Comparison of ENCODE assay signal across 26 cellular contexts in the genomic region with DNA sequence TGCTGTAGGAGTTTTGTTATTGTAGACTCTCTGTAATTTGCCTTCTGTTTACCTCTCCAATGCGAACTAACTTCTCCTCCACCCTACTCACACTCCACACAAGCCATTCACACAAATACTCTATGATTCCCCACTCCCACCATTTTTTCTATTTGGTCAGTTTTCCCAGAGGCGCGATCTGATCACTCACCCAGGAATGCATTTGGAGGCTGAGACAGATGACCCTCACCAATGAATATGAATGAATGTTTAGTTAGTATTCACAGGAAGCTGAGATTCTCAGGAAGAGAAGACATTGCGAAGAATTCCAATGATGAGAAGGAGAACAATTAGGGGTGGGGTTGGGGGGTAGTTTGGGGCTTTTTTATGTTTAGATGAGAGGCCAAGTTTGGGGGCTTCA. TPM values are rescaled to one million over a fixed set of nuclear protein-coding genes. Genes with fewer than 3 reads are reported as not detected.
"Had no signal": no experiment of that assay in that cellular context is flagged by ENCODE, and none has a peak within 500 bp of the region (broad histone marks: within the 10 kb centered on the region; RNA-seq: fewer than 3 reads in every experiment).

No MANE protein-coding gene starts in this region.

- H3K36me3 Mint-ChIP-seq: activated CD4-positive, alpha-beta memory T cell treated with anti-CD3 and anti-CD28 coated beads for 36 hours; activated naive CD8-positive, alpha-beta T cell had no signal

- H3K4me3 ChIP-seq: breast epithelium, SJSA1 had no signal

- H3K27me3 ChIP-seq: breast epithelium, SJSA1 had no signal

- ATAC-seq: activated T-cell treated with anti-CD3 and anti-CD28 coated beads, Interleukin-2, amount 50 U/mL, for 4 hours; PC-3; T-helper 17 cell had no signal

- DNase-seq: activated CD4-positive, alpha-beta memory T cell treated with anti-CD3 and anti-CD28 coated beads for 36 hours; activated CD4-positive, alpha-beta T cell treated with anti-CD3 and anti-CD28 coated beads, Interleukin-2, amount 10 ng/mL, durations not matched to agents 7 days and 5 days; activated CD4-positive, CD25-positive, alpha-beta regulatory T cell; activated CD8-positive, alpha-beta memory T cell treated with anti-CD3 and anti-CD28 coated beads for 24 hours; activated gamma-delta T cell; activated naive CD4-positive, alpha-beta T cell treated with anti-CD3 and anti-CD28 coated beads for 36 hours; activated T-cell treated with anti-CD3 and anti-CD28 coated beads, Interleukin-2, amount 50 U/mL, for 4 hours; amygdala; central memory CD4-positive, alpha-beta T cell; MM.1S; NCI-H1105; NCI-H1436; NCI-H1694 treated with DMSO at 0.1 percent for 48 hours; NCI-H2029 treated with DMSO at 0.1 percent for 48 hours; NCI-H446; NCI-H524; PC-3; SHP77; T-helper 17 cell; T-helper 9 cell had no signal

- H3K4me1 ChIP-seq: breast epithelium, SJSA1 had no signal

- H3K27me3 Mint-ChIP-seq: activated CD4-positive, alpha-beta memory T cell treated with anti-CD3 and anti-CD28 coated beads for 36 hours; activated CD4-positive, alpha-beta T cell treated with anti-CD3 and anti-CD28 coated beads, Interleukin-2, amount 10 ng/mL, durations not matched to agents 7 days and 5 days; activated naive CD8-positive, alpha-beta T cell had no signal

- H3K27ac Mint-ChIP-seq: activated CD4-positive, alpha-beta memory T cell treated with anti-CD3 and anti-CD28 coated beads for 36 hours; activated CD4-positive, alpha-beta T cell treated with anti-CD3 and anti-CD28 coated beads, Interleukin-2, amount 10 ng/mL, durations not matched to agents 7 days and 5 days; activated naive CD4-positive, alpha-beta T cell treated with anti-CD3 and anti-CD28 coated beads for 36 hours; activated naive CD8-positive, alpha-beta T cell; T-helper 17 cell had no signal

- H3K4me3 Mint-ChIP-seq: activated CD4-positive, alpha-beta memory T cell treated with anti-CD3 and anti-CD28 coated beads for 36 hours; activated CD4-positive, alpha-beta T cell treated with anti-CD3 and anti-CD28 coated beads, Interleukin-2, amount 10 ng/mL, durations not matched to agents 7 days and 5 days; activated naive CD4-positive, alpha-beta T cell treated with anti-CD3 and anti-CD28 coated beads for 36 hours; activated naive CD8-positive, alpha-beta T cell; activated T-cell treated with anti-CD3 and anti-CD28 coated beads, Interleukin-2, amount 50 U/mL, for 4 hours; T-helper 17 cell had no signal

- H3K9me3 Mint-ChIP-seq: activated CD4-positive, alpha-beta memory T cell treated with anti-CD3 and anti-CD28 coated beads for 36 hours; activated CD4-positive, alpha-beta T cell treated with anti-CD3 and anti-CD28 coated beads, Interleukin-2, amount 10 ng/mL, durations not matched to agents 7 days and 5 days; activated naive CD4-positive, alpha-beta T cell treated with anti-CD3 and anti-CD28 coated beads for 36 hours; activated T-cell treated with anti-CD3 and anti-CD28 coated beads, Interleukin-2, amount 50 U/mL, for 4 hours had no signal

- FAIRE-seq: RCC 7860, TTC549 had no signal

- H3K4me1 Mint-ChIP-seq: activated CD4-positive, alpha-beta T cell treated with anti-CD3 and anti-CD28 coated beads, Interleukin-2, amount 10 ng/mL, durations not matched to agents 7 days and 5 days; T-helper 17 cell had no signal

- H3K27ac ChIP-seq: breast epithelium, SJSA1 had no signal

- H3K36me3 ChIP-seq: breast epithelium, SJSA1 had no signal

- H3K9me3 ChIP-seq: breast epithelium, SJSA1 had no signal

RNA-seq across cellular contexts. Expression of a gene that starts 10.5 kb away (rescaled TPM):
- total RNA-seq: activated CD4-positive, alpha-beta memory T cell treated with anti-CD3 and anti-CD28 coated beads for 36 hours; activated CD4-positive, alpha-beta T cell treated with anti-CD3 and anti-CD28 coated beads, Interleukin-2, amount 10 ng/mL, durations not matched to agents 7 days and 5 days; activated naive CD4-positive, alpha-beta T cell treated with anti-CD3 and anti-CD28 coated beads for 36 hours; activated T-cell treated with anti-CD3 and anti-CD28 coated beads, Interleukin-2, amount 50 U/mL, for 4 hours; chondrocyte; PC-3; T-helper 17 cell had no signal
